ENCODE assay signal across 23 cellular contexts in genomic region chr4:183757105-183757504, GRCh38.
DNase-seq lines count a peak whose midpoint lies in the region; ATAC-seq, FAIRE-seq and TF ChIP-seq lines count a peak whose summit lies in the region.
"Had no signal": no experiment of that assay in that cellular context is flagged by ENCODE, and none has a peak within 500 bp of the region (broad histone marks: within the 10 kb centered on the region; RNA-seq: fewer than 3 reads in every experiment).

No MANE protein-coding gene starts in this region.

- H3K36me3 Mint-ChIP-seq in neural progenitor cell = no peaks in the 10 kb centered on the region
- H3K36me3 Mint-ChIP-seq: activated naive CD8-positive, alpha-beta T cell treated with anti-CD3 and anti-CD28 coated beads, Interleukin-2, amount 10 ng/mL, durations not matched to agents 7 days and 5 days; CD4-positive, CD25-positive, alpha-beta regulatory T cell had no signal

- H3K4me3 Mint-ChIP-seq in neural progenitor cell = no peak overlapping the region
- H3K4me3 Mint-ChIP-seq: activated naive CD8-positive, alpha-beta T cell treated with anti-CD3 and anti-CD28 coated beads, Interleukin-2, amount 10 ng/mL, durations not matched to agents 7 days and 5 days; CD4-positive, CD25-positive, alpha-beta regulatory T cell had no signal

- no peak overlapping the region for H2BK5ac ChIP-seq in mesenchymal stem cell (ENCODE audit: low read depth, low read length, poor library complexity, severe bottlenecking)

- H4K20me1 ChIP-seq in neural progenitor cell (ENCODE audit: low read depth) = no peaks in the 10 kb centered on the region

- H3K27me3 Mint-ChIP-seq in neural progenitor cell (ENCODE audit: insufficient read depth, low read depth) = peaks cover 2% of the 10 kb centered on the region

- H3K4me2 ChIP-seq in mesenchymal stem cell (ENCODE audit: low read length, poor library complexity, severe bottlenecking) (no peak overlapping the region), neural progenitor cell (no peak overlapping the region)
- H3K4me2 ChIP-seq: KMS-11 had no signal

- no peaks in the 10 kb centered on the region for H3F3A ChIP-seq in neural progenitor cell (ENCODE audit: low read depth)

- no peak overlapping the region for H4K91ac ChIP-seq in mesenchymal stem cell (ENCODE audit: low read length)

- no peaks in the 10 kb centered on the region for H3K27me3 ChIP-seq in mesenchymal stem cell (ENCODE audit: control insufficient read depth in 1 of 2, insufficient read depth in 1 of 2, low read length in 2 of 2)
- no peaks in the 10 kb centered on the region for H3K27me3 ChIP-seq in upper lobe of right lung
- no peaks in the 10 kb centered on the region for H3K27me3 ChIP-seq in neural progenitor cell
- H3K27me3 ChIP-seq: testis had no signal

- peaks cover 4% of the 10 kb centered on the region for H3K9me3 Mint-ChIP-seq in neural progenitor cell
- H3K9me3 Mint-ChIP-seq: activated naive CD8-positive, alpha-beta T cell treated with anti-CD3 and anti-CD28 coated beads, Interleukin-2, amount 10 ng/mL, durations not matched to agents 7 days and 5 days had no signal

- no peak overlapping the region for H4K8ac ChIP-seq in mesenchymal stem cell (ENCODE audit: low read length)

- H3K4ac ChIP-seq in mesenchymal stem cell (ENCODE audit: low read depth in 1 of 2, low read length in 2 of 2) = no peak overlapping the region

- H3K9ac ChIP-seq in mesenchymal stem cell (ENCODE audit: low read length) = no peak overlapping the region
- no peak overlapping the region for H3K9ac ChIP-seq in neural progenitor cell
- H3K9ac ChIP-seq: KMS-11 had no signal

- TF ChIP-seq CTCF in epithelial cell of esophagus (IDR thresholded peaks at IDR 0.05; ENCODE audit: insufficient read depth, low read depth, low read length, missing control alignments) (no peak), upper lobe of right lung (IDR thresholded peaks at IDR 0.05) (no peak), lower leg skin (IDR thresholded peaks at IDR 0.05) (no peak), neural progenitor cell (IDR thresholded peaks at IDR 0.05) (no peak)

- no peak for FAIRE-seq in HTR-8/SVneo (lab: Jason Lieb, UNC)
- FAIRE-seq: GM19239, islet of Langerhans had no signal

- H3K27ac Mint-ChIP-seq in neural progenitor cell = no peak overlapping the region
- H3K27ac Mint-ChIP-seq: activated naive CD8-positive, alpha-beta T cell treated with anti-CD3 and anti-CD28 coated beads, Interleukin-2, amount 10 ng/mL, durations not matched to agents 7 days and 5 days; CD4-positive, CD25-positive, alpha-beta regulatory T cell had no signal

- peak; percentile 85 for ATAC-seq in upper lobe of right lung
- ATAC-seq: psoas muscle; stimulated activated naive CD8-positive, alpha-beta T cell treated with anti-CD3 and anti-CD28 coated beads, Interleukin-15, Interleukin-2, amounts not matched to agents 100 U/mL and 50 U/mL, for 24 hours had no signal

- H3K4me1 ChIP-seq in mesenchymal stem cell (ENCODE audit: control insufficient read depth, insufficient read depth, low read depth, low read length) (peaks cover 8% of the 10 kb centered on the region), upper lobe of right lung (no peaks in the 10 kb centered on the region), neural progenitor cell (no peaks in the 10 kb centered on the region)
- H3K4me1 ChIP-seq: HAP-1, psoas muscle, testis had no signal

- H3K79me1 ChIP-seq in mesenchymal stem cell (replicated peaks; ENCODE audit: low read length, poor library complexity, severe bottlenecking) = no peaks in the 10 kb centered on the region

- H3K27ac ChIP-seq in mesenchymal stem cell (ENCODE audit: low read length, poor library complexity, severe bottlenecking) (no peak overlapping the region), upper lobe of right lung (no peak overlapping the region), neural progenitor cell (no peak overlapping the region)
- H3K27ac ChIP-seq: 22Rv1, dorsolateral prefrontal cortex, KMS-11, psoas muscle, SK-N-MC, testis had no signal

- intact Hi-C loops in upper lobe of right lung (cut with DNase I) (no loop called here), lower leg skin (cut with DNase I; ENCODE audit: low total_unique reads) (no loop called here)

- H3K4me3 ChIP-seq in epithelial cell of esophagus (ENCODE audit: low read length) = no peak overlapping the region
- H3K4me3 ChIP-seq in mesenchymal stem cell (ENCODE audit: insufficient read depth in 1 of 2, low read depth in 1 of 2, low read length in 2 of 2) = no peak overlapping the region
- H3K4me3 ChIP-seq in upper lobe of right lung = no peak overlapping the region
- H3K4me3 ChIP-seq in lower leg skin (ENCODE audit: low read depth, poor library complexity, severe bottlenecking) = no peak overlapping the region
- no peak overlapping the region for H3K4me3 ChIP-seq in neural progenitor cell
- H3K4me3 ChIP-seq: dorsolateral prefrontal cortex, HAP-1, psoas muscle, SK-N-MC had no signal

- peaks cover 2% of the 10 kb centered on the region for H3K4me1 Mint-ChIP-seq in neural progenitor cell
- H3K4me1 Mint-ChIP-seq: activated naive CD8-positive, alpha-beta T cell treated with anti-CD3 and anti-CD28 coated beads, Interleukin-2, amount 10 ng/mL, durations not matched to agents 7 days and 5 days; CD4-positive, CD25-positive, alpha-beta regulatory T cell had no signal

- H2AFZ ChIP-seq in mesenchymal stem cell (ENCODE audit: low read depth, low read length) (no peak overlapping the region), neural progenitor cell (replicated peaks) (no peak overlapping the region)

- H3K23ac ChIP-seq in mesenchymal stem cell (ENCODE audit: low read length in 2 of 2) = no peak overlapping the region

- no peak overlapping the region for H3K18ac ChIP-seq in mesenchymal stem cell (ENCODE audit: low read depth in 1 of 2, low read length in 2 of 2)

- TF ChIP-seq POLR2A in lower leg skin (IDR thresholded peaks at IDR 0.05) = no peak

- no peak overlapping the region for H2BK120ac ChIP-seq in mesenchymal stem cell (ENCODE audit: low read depth, low read length)

- no peak overlapping the region for H3K14ac ChIP-seq in mesenchymal stem cell (ENCODE audit: low read length in 2 of 2)

- H3K9me3 ChIP-seq in mesenchymal stem cell (ENCODE audit: control insufficient read depth, low read length) (no peaks in the 10 kb centered on the region), upper lobe of right lung (no peaks in the 10 kb centered on the region), neural progenitor cell (ENCODE audit: low read depth) (no peaks in the 10 kb centered on the region)
- H3K9me3 ChIP-seq: HAP-1, psoas muscle, testis had no signal

- H3K79me2 ChIP-seq in neural progenitor cell (ENCODE audit: low read depth) = no peaks in the 10 kb centered on the region

- H2BK15ac ChIP-seq in mesenchymal stem cell (ENCODE audit: low read depth, poor library complexity, severe bottlenecking) = no peak overlapping the region

- DNase-seq in DMS53 (lab: John Stamatoyannopoulos, UW) (peak; percentile 5), DMS53 treated with DMSO at 0.1 percent for 48 hours (lab: John Stamatoyannopoulos, UW; ENCODE audit: unreplicated experiment) (no peak), epithelial cell of esophagus (ENCODE audit: low read depth) (peak; percentile 33), mesenchymal stem cell (no peak), upper lobe of right lung (no peak), lower leg skin (ENCODE audit: low spot score in 2 of 2) (no peak), HTR-8/SVneo (ENCODE audit: insufficient read length, low spot score) (no peak), neural progenitor cell (ENCODE audit: low spot score) (no peak)
- DNase-seq: activated naive CD8-positive, alpha-beta T cell treated with anti-CD3 and anti-CD28 coated beads, Interleukin-2, amount 10 ng/mL, durations not matched to agents 7 days and 5 days; activated T-cell treated with anti-CD3 and anti-CD28 coated beads for 4 hours; CD4-positive, CD25-positive, alpha-beta regulatory T cell; dorsolateral prefrontal cortex; NCI-H1436; psoas muscle; stimulated activated naive CD8-positive, alpha-beta T cell treated with anti-CD3 and anti-CD28 coated beads, Interleukin-15, Interleukin-2, amounts not matched to agents 100 U/mL and 50 U/mL, for 24 hours; T-helper 2 cell; testis had no signal

- H2BK12ac ChIP-seq in mesenchymal stem cell (ENCODE audit: low read length in 2 of 2) = no peak overlapping the region

- H3K36me3 ChIP-seq in mesenchymal stem cell (ENCODE audit: control insufficient read depth in 1 of 2, insufficient read depth in 2 of 2, low read depth in 1 of 2, low read length in 2 of 2) (no peaks in the 10 kb centered on the region), upper lobe of right lung (no peaks in the 10 kb centered on the region), neural progenitor cell (no peaks in the 10 kb centered on the region)
- H3K36me3 ChIP-seq: HAP-1 had no signal

- 94% methylated on average over 10 of the region's 10 CpGs for WGBS in mesenchymal stem cell
- 71 to 75% methylated on average over 10 of the region's 10 CpGs for WGBS in lower leg skin, 2 donors

- H2AK5ac ChIP-seq in mesenchymal stem cell (ENCODE audit: low read length, severe bottlenecking) = peak overlapping the region; percentile 48

Comparison
In these comparisons a context has a peak if more than half of its experiments do, and no peak if none do; other contexts are left out.
1. DNase-seq: peak in DMS53 (single experiment) and epithelial cell of esophagus (single experiment); none in DMS53 treated with DMSO at 0.1 percent for 48 hours (single experiment), mesenchymal stem cell (single experiment), upper lobe of right lung (single experiment), lower leg skin (0 of 2), HTR-8/SVneo (single experiment) and neural progenitor cell (single experiment).